In the genomic region with DNA sequence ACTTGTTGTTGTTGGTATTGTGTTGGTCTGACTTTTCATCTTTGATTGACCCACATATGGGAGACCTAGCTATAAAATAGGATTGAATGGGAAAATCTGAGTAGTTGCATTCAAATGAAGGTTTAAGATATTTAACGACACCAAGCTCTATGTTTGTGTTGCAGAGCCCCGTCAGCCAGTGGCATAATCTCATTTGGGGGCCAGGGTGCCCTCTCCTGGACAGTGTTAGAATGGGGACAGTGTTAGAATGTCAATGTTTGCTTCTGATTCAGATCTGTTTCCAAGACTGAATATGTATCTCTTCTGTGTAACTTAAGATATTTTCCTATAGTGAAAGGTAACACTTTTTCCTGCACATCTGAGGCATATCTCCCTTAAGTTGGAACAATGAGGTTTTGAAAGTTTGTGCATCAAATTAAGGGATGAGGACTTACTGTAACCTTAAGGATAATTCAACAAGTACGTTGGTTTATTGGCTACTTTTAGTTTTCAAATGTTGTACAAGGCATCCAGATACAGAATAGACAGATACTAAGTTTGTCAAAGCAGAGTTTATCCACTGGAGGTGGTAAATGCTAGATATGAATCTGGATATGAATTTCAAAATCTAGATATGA, we compare ENCODE assay signal across 8 cellular contexts. TPM values are rescaled to one million over a fixed set of nuclear protein-coding genes. Genes with fewer than 3 reads are reported as not detected.
DNase-seq lines count a peak whose midpoint lies in the region; ATAC-seq and TF ChIP-seq lines count a peak whose summit lies in the region.

No MANE protein-coding gene starts in this region.

- no peaks in the 10 kb centered on the region for H3K9me3 Mint-ChIP-seq in activated CD4-positive, alpha-beta memory T cell treated with anti-CD3 and anti-CD28 coated beads, Interleukin-2, amount 10 ng/mL, durations not matched to agents 7 days and 5 days
- no peaks in the 10 kb centered on the region for H3K9me3 Mint-ChIP-seq in endothelial cell (ENCODE audit: unreplicated experiment)

- TF ChIP-seq CTCF in endothelial cell (IDR thresholded peaks at IDR 0.05; ENCODE audit: unreplicated experiment) (peak; percentile 7), stomach (IDR thresholded peaks at IDR 0.05) (peak in 4 of 7 experiments; percentile 53 to 63 (median 57))

- WGBS in stomach, 5 donors, result 19 to 27% (median 22%) methylated on average over 3 of the region's 3 CpGs

- H3K4me3 ChIP-seq in stomach, result no peak overlapping the region

- H3K9me3 ChIP-seq in stomach, result no peaks in the 10 kb centered on the region

- H3K27me3 ChIP-seq in stomach, result no peaks in the 10 kb centered on the region

- peaks cover 13% of the 10 kb centered on the region for H3K27me3 Mint-ChIP-seq in activated CD4-positive, alpha-beta memory T cell treated with anti-CD3 and anti-CD28 coated beads, Interleukin-2, amount 10 ng/mL, durations not matched to agents 7 days and 5 days
- H3K27me3 Mint-ChIP-seq in endothelial cell (ENCODE audit: unreplicated experiment), result peaks cover 1% of the 10 kb centered on the region

- intact Hi-C loops in stomach (cut with DNase I; ENCODE audit: low total_unique reads), result loop anchor here (10.0 kb wide), 1 partner anchor 355 kb away; no protein-coding TSS in a partner anchor

- ATAC-seq in GM21576 (IDR thresholded peaks at IDR 0.05; ENCODE audit: unreplicated experiment) (peak; percentile 79), GM21526 (IDR thresholded peaks at IDR 0.05; ENCODE audit: low FRiP score, unreplicated experiment) (no peak)

- no peak for TF ChIP-seq EP300 in stomach (IDR thresholded peaks at IDR 0.05)

- POLR2A ChIA-PET in activated CD4-positive, alpha-beta memory T cell treated with anti-CD3 and anti-CD28 coated beads, Interleukin-2, amount 10 ng/mL, durations not matched to agents 7 days and 5 days (lab: Charles Lee), result no interaction called here

- no peak for TF ChIP-seq POLR2A in stomach (IDR thresholded peaks at IDR 0.05)

- no peaks in the 10 kb centered on the region for H3K4me1 Mint-ChIP-seq in activated CD4-positive, alpha-beta memory T cell treated with anti-CD3 and anti-CD28 coated beads, Interleukin-2, amount 10 ng/mL, durations not matched to agents 7 days and 5 days
- no peaks in the 10 kb centered on the region for H3K4me1 Mint-ChIP-seq in endothelial cell (ENCODE audit: unreplicated experiment)

- H3K36me3 ChIP-seq in stomach, result no peaks in the 10 kb centered on the region

- H3K27ac ChIP-seq in stomach, result no peak overlapping the region

- peak; percentile 70 for DNase-seq in DMS53 (lab: John Stamatoyannopoulos, UW)
- DNase-seq in NCI-H1105 treated with DMSO at 0.1 percent for 48 hours (lab: John Stamatoyannopoulos, UW), result peak; percentile 36
- DNase-seq in activated CD4-positive, alpha-beta memory T cell treated with anti-CD3 and anti-CD28 coated beads, Interleukin-2, amount 10 ng/mL, durations not matched to agents 7 days and 5 days, result peak; percentile 61
- peak; percentile 59 for DNase-seq in endothelial cell (ENCODE audit: low spot score)
- DNase-seq in middle frontal gyrus (ENCODE audit: extremely low spot score, low spot score), result peak; percentile 18
- peak; percentile 73 for DNase-seq in stomach

- CTCF ChIA-PET in activated CD4-positive, alpha-beta memory T cell treated with anti-CD3 and anti-CD28 coated beads, Interleukin-2, amount 10 ng/mL, durations not matched to agents 7 days and 5 days (lab: Charles Lee), result interaction anchor here (0.6 to 7.8 kb wide), 9 partner anchors 15 to 360 kb away, joined by 3 to 125 read pairs (median 4); no protein-coding TSS in a partner anchor

- H3K4me1 ChIP-seq in stomach, result peaks cover 0 to 6% (median 0%) of the 10 kb centered on the region in 4 donors

- no peak overlapping the region for H3K4me3 Mint-ChIP-seq in activated CD4-positive, alpha-beta memory T cell treated with anti-CD3 and anti-CD28 coated beads, Interleukin-2, amount 10 ng/mL, durations not matched to agents 7 days and 5 days
- H3K4me3 Mint-ChIP-seq in endothelial cell (ENCODE audit: unreplicated experiment), result no peak overlapping the region

- no peak overlapping the region for H3K27ac Mint-ChIP-seq in activated CD4-positive, alpha-beta memory T cell treated with anti-CD3 and anti-CD28 coated beads, Interleukin-2, amount 10 ng/mL, durations not matched to agents 7 days and 5 days
- H3K27ac Mint-ChIP-seq in endothelial cell (ENCODE audit: unreplicated experiment), result no peak overlapping the region

- H3K36me3 Mint-ChIP-seq in activated CD4-positive, alpha-beta memory T cell treated with anti-CD3 and anti-CD28 coated beads, Interleukin-2, amount 10 ng/mL, durations not matched to agents 7 days and 5 days (ENCODE audit: low read depth), result no peaks in the 10 kb centered on the region
- no peaks in the 10 kb centered on the region for H3K36me3 Mint-ChIP-seq in endothelial cell (ENCODE audit: low read depth, unreplicated experiment)

RNA-seq across cellular contexts. Expression of a gene that starts 5.3 kb away (rescaled TPM):
- total RNA-seq in activated CD4-positive, alpha-beta memory T cell treated with anti-CD3 and anti-CD28 coated beads, Interleukin-2, amount 10 ng/mL, durations not matched to agents 7 days and 5 days, result not detected
- total RNA-seq in endothelial cell (ENCODE audit: unreplicated experiment) (not detected), stomach (not detected)
- polyA plus RNA-seq in stomach, result not detected

RNA-seq across cellular contexts. Expression of a gene that starts 41.8 kb away (rescaled TPM):
- total RNA-seq in activated CD4-positive, alpha-beta memory T cell treated with anti-CD3 and anti-CD28 coated beads, Interleukin-2, amount 10 ng/mL, durations not matched to agents 7 days and 5 days, result not detected
- total RNA-seq in endothelial cell (ENCODE audit: unreplicated experiment), result not detected
- total RNA-seq in stomach, result not detected
- polyA plus RNA-seq in stomach, result not detected

RNA-seq across cellular contexts. Expression of a gene that starts 54.1 kb away (rescaled TPM):
- not detected for total RNA-seq in activated CD4-positive, alpha-beta memory T cell treated with anti-CD3 and anti-CD28 coated beads, Interleukin-2, amount 10 ng/mL, durations not matched to agents 7 days and 5 days
- total RNA-seq in endothelial cell (ENCODE audit: unreplicated experiment) (not detected), stomach (not detected)
- polyA plus RNA-seq in stomach, result not detected

RNA-seq across cellular contexts. Expression of a gene that starts 57.3 kb away (rescaled TPM):
- total RNA-seq in activated CD4-positive, alpha-beta memory T cell treated with anti-CD3 and anti-CD28 coated beads, Interleukin-2, amount 10 ng/mL, durations not matched to agents 7 days and 5 days, result not detected
- total RNA-seq in endothelial cell (ENCODE audit: unreplicated experiment) (not detected), stomach (not detected)
- polyA plus RNA-seq in stomach, result not detected

Comparison
In these comparisons a context has a peak if more than half of its experiments do, and no peak if none do; other contexts are left out.
1. DNase-seq: peak in every context shown above with its lines; median percentile 73 in stomach; 70 in DMS53; 61 in activated CD4-positive, alpha-beta memory T cell treated with anti-CD3 and anti-CD28 coated beads, Interleukin-2, amount 10 ng/mL, durations not matched to agents 7 days and 5 days; 59 in endothelial cell; 36 in NCI-H1105 treated with DMSO at 0.1 percent for 48 hours; 18 in middle frontal gyrus.